8 cellular contexts compared by ENCODE assay signal in genomic region chrX:71254092-71254941, GRCh38. TPM values are rescaled to one million over a fixed set of nuclear protein-coding genes. Genes with fewer than 3 reads are reported as not detected.
DNase-seq lines count a peak whose midpoint lies in the region; ATAC-seq and TF ChIP-seq lines count a peak whose summit lies in the region.

ZMYM3 (minus strand) TSS chrX:71254140; CDS start chrX:71253255, 885 bp downstream.

- peak; percentile 69 for DNase-seq in CD14-positive monocyte (ENCODE audit: low spot score)
- DNase-seq in NCI-H748 treated with DMSO at 0.1 percent for 48 hours (lab: John Stamatoyannopoulos, UW), result peak; percentile 35
- peak; percentile 46 to 55 for DNase-seq in activated CD4-positive, alpha-beta T cell treated with anti-CD3 and anti-CD28 coated beads, Interleukin-2, amount 50 U/mL, for 24 hours (ENCODE audit: low read depth in 1 of 2, low spot score in 1 of 2)
- DNase-seq in dedifferentiated amniotic fluid mesenchymal stem cell (ENCODE audit: extremely low spot score), result peak; percentile 58
- peak; percentile 89 to 92 for DNase-seq in left lung
- DNase-seq in stimulated activated CD4-positive, alpha-beta T cell treated with anti-CD3 and anti-CD28 coated beads, Interleukin-2, amount 100 ng/mL, for 24 hours, result peak; percentile 75 to 77

- peak; percentile 87 for ATAC-seq in GM19397 (IDR thresholded peaks at IDR 0.05; ENCODE audit: unreplicated experiment)
- peak; percentile 38 for ATAC-seq in HG03558 (IDR thresholded peaks at IDR 0.05; ENCODE audit: extremely low read depth, unreplicated experiment)
- peak; percentile 90 for ATAC-seq in left lung

- no peaks in the 10 kb centered on the region for H3K27me3 ChIP-seq in left lung

- H3K4me3 ChIP-seq in left lung, result peak within 1 kb of the TSS; percentile 45 to 55

- H3K9me3 ChIP-seq in left lung, result no peaks in the 10 kb centered on the region

- H3K27me3 Mint-ChIP-seq in CD14-positive monocyte (ENCODE audit: low read depth in 3 of 3), result peaks cover 0 to 10% (median 0%) of the 10 kb centered on the region in 3 donors

- peaks cover 0 to 13% of the 10 kb centered on the region in 2 donors for H3K36me3 ChIP-seq in left lung

- TF ChIP-seq CTCF in CD14-positive monocyte (IDR thresholded peaks at IDR 0.05) (no peak), left lung (IDR thresholded peaks at IDR 0.05) (no peak)

- peak within 1 kb of the TSS; percentile 66 to 94 (median 83) for H3K27ac Mint-ChIP-seq in CD14-positive monocyte

- H3K36me3 Mint-ChIP-seq in CD14-positive monocyte, result peaks cover 11 to 14% of the 10 kb centered on the region in 2 donors

- peak within 1 kb of the TSS; percentile 89 for H3K4me3 Mint-ChIP-seq in CD14-positive monocyte

- peak within 1 kb of the TSS; percentile 72 to 83 for H3K27ac ChIP-seq in left lung

- peaks cover 0 to 7% (median 0%) of the 10 kb centered on the region in 7 donors for H3K9me3 Mint-ChIP-seq in CD14-positive monocyte

- H3K4me1 ChIP-seq in left lung, result peaks cover 0 to 21% of the 10 kb centered on the region in 2 donors

- H3K4me1 Mint-ChIP-seq in CD14-positive monocyte, result peaks cover 36% of the 10 kb centered on the region

- intact Hi-C loops in CD14-positive monocyte (cut with micrococcal nuclease) (loop anchor here in 1 of 2 donors (10.0 kb wide), 1 partner anchor 60 kb away; no protein-coding TSS in a partner anchor), left lung (cut with DNase I) (no loop called here)

RNA-seq across cellular contexts. Expression of gene ZMYM3, which starts in this region (rescaled TPM):
- 1 to 10 TPM; 3.9 to 4.8 TPM for polyA plus RNA-seq in CD14-positive monocyte
- 10 to 100 TPM; 19.5 to 26.3 TPM for total RNA-seq in left lung

Comparison
In these comparisons a context has a peak if more than half of its experiments do, and no peak if none do; other contexts are left out.
1. Peak in every context shown above with its lines: DNase-seq, ATAC-seq, H3K4me3 ChIP-seq and H3K27ac ChIP-seq.
2. DNase-seq: peak in every context shown above with its lines; median percentile 90 in left lung; 76 in stimulated activated CD4-positive, alpha-beta T cell treated with anti-CD3 and anti-CD28 coated beads, Interleukin-2, amount 100 ng/mL, for 24 hours; 69 in CD14-positive monocyte; 58 in dedifferentiated amniotic fluid mesenchymal stem cell; 50 in activated CD4-positive, alpha-beta T cell treated with anti-CD3 and anti-CD28 coated beads, Interleukin-2, amount 50 U/mL, for 24 hours; 35 in NCI-H748 treated with DMSO at 0.1 percent for 48 hours.
3. ATAC-seq: peak in every context shown above with its lines; median percentile 90 in left lung; 87 in GM19397; 38 in HG03558.